Comparison of ENCODE assay signal across 8 cellular contexts in the genomic region with DNA sequence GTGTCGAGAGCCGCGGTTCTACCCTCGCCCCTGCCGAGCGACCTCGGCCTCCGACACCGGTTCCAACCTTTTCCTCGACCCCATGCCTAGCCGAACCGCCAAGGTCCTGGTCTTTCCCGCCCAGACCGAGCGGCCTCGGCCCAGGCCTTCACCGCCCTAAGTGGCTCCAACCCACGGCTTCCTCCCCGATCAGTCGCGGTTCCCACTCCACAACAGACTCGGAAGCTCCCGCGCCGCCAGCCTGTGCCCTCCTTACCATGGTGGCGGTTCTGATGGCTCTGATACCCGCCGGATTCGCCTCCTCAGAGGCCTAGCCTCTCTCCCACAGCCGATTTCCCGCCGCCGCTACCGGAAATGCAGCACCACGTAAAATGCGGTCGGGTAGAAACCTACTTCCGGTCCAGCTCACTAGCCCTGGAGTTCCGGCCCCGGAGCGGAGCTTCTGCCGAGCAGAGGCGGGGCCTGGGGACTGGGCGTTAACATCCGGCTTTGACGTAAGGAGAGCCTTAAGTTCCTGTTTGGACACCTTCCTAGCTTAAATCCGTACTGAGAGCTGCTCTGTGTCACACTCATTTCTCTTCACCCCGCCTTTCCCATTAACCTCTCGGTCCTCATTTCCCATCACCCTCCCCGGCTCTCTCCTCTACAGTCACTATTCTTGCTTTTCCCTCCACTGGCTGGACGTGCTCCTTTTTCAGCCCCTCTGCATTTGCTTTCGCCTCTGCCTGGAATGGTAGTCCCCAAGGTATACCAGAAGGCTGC. TPM values are rescaled to one million over a fixed set of nuclear protein-coding genes. Genes with fewer than 3 reads are reported as not detected.
A peak's percentile ranks its signal among the peaks of the same experiment; 100 is the strongest.
DNase-seq lines count a peak whose midpoint lies in the region; ATAC-seq and TF ChIP-seq lines count a peak whose summit lies in the region.

A gene (minus strand): TSS at position 358 of the 762 bp plus-strand sequence. CDS start 99 bp downstream, at position 259.

- H3K4me1 Mint-ChIP-seq in activated CD8-positive, alpha-beta memory T cell treated with anti-CD3 and anti-CD28 coated beads, Interleukin-2, amount 10 ng/mL, durations not matched to agents 7 days and 5 days = peaks cover 54% of the 10 kb centered on the region
- peaks cover 17% of the 10 kb centered on the region for H3K4me1 Mint-ChIP-seq in endodermal cell

- ATAC-seq in GM21381 (IDR thresholded peaks at IDR 0.05; ENCODE audit: unreplicated experiment) = peak; percentile 96
- peak; percentile 95 for ATAC-seq in activated CD8-positive, alpha-beta memory T cell treated with anti-CD3 and anti-CD28 coated beads, Interleukin-2, amount 10 ng/mL, durations not matched to agents 7 days and 5 days

- no peak within 1 kb of the TSS for H4K5ac ChIP-seq in mesendoderm (ENCODE audit: low read length)

- H3K27me3 Mint-ChIP-seq in activated CD8-positive, alpha-beta memory T cell treated with anti-CD3 and anti-CD28 coated beads, Interleukin-2, amount 10 ng/mL, durations not matched to agents 7 days and 5 days = no peaks in the 10 kb centered on the region
- peaks cover 8% of the 10 kb centered on the region for H3K27me3 Mint-ChIP-seq in endodermal cell (ENCODE audit: insufficient read depth)

- CTCF ChIA-PET in activated CD8-positive, alpha-beta memory T cell treated with anti-CD3 and anti-CD28 coated beads, Interleukin-2, amount 10 ng/mL, durations not matched to agents 7 days and 5 days (lab: Charles Lee) = interaction anchor here (0.8 to 5.1 kb wide), 8 partner anchors 19 to 402 kb away, joined by 3 to 39 read pairs (median 6); a partner anchor contains a TSS

- H3K79me1 ChIP-seq in mesendoderm (ENCODE audit: low read length) = peaks cover 8% of the 10 kb centered on the region

- H3K56ac ChIP-seq in mesendoderm (ENCODE audit: low read length) = peak within 1 kb of the TSS; percentile 97

- peak within 1 kb of the TSS; percentile 67 for H3K23ac ChIP-seq in mesendoderm (ENCODE audit: low read length)

- H3K4me3 Mint-ChIP-seq in activated CD8-positive, alpha-beta memory T cell treated with anti-CD3 and anti-CD28 coated beads, Interleukin-2, amount 10 ng/mL, durations not matched to agents 7 days and 5 days = peak within 1 kb of the TSS; percentile 100
- peak within 1 kb of the TSS; percentile 94 for H3K4me3 Mint-ChIP-seq in endodermal cell

- H3K4me1 ChIP-seq in NT2/D1 (ENCODE audit: insufficient read depth, insufficient read length) (peaks cover 3% of the 10 kb centered on the region), endodermal cell (ENCODE audit: control insufficient read depth, insufficient read depth, low read length) (no peaks in the 10 kb centered on the region), mesendoderm (ENCODE audit: control insufficient read depth, low read depth, low read length) (peaks cover 2% of the 10 kb centered on the region)

- H2BK120ac ChIP-seq in mesendoderm (ENCODE audit: low read depth, low read length) = no peak within 1 kb of the TSS

- H3K9me3 Mint-ChIP-seq in activated CD8-positive, alpha-beta memory T cell treated with anti-CD3 and anti-CD28 coated beads, Interleukin-2, amount 10 ng/mL, durations not matched to agents 7 days and 5 days (ENCODE audit: low read depth) = no peaks in the 10 kb centered on the region
- no peaks in the 10 kb centered on the region for H3K9me3 Mint-ChIP-seq in endodermal cell

- peak within 1 kb of the TSS; percentile 40 for H4K8ac ChIP-seq in mesendoderm (ENCODE audit: low read depth, low read length)

- H3K27me3 ChIP-seq in NT2/D1 (ENCODE audit: insufficient read depth, insufficient read length) (no peaks in the 10 kb centered on the region), endodermal cell (ENCODE audit: control insufficient read depth, insufficient read depth, low read length, poor library complexity, severe bottlenecking) (no peaks in the 10 kb centered on the region), mesendoderm (ENCODE audit: insufficient read depth, low read length, poor library complexity) (no peaks in the 10 kb centered on the region)

- peak within 1 kb of the TSS; percentile 51 for H3K18ac ChIP-seq in mesendoderm (ENCODE audit: low read length)

- peaks cover 45% of the 10 kb centered on the region for H3K79me2 ChIP-seq in mesendoderm (ENCODE audit: control insufficient read depth, insufficient read depth, low read length)

- H3K4me3 ChIP-seq in NT2/D1 (ENCODE audit: insufficient read length, low read depth) (peak within 1 kb of the TSS; percentile 97), endodermal cell (ENCODE audit: low read length) (peak within 1 kb of the TSS; percentile 99), mesendoderm (ENCODE audit: low read length) (peak within 1 kb of the TSS; percentile 97)

- no peak for TF ChIP-seq CTCF in endodermal cell (conservative IDR thresholded peaks at IDR 0.05)

- peak within 1 kb of the TSS; percentile 57 for H3K4me2 ChIP-seq in mesendoderm (ENCODE audit: low read length)

- H2BK15ac ChIP-seq in mesendoderm (replicated peaks; ENCODE audit: low read depth) = no peak within 1 kb of the TSS

- DNase-seq in COR-L47 (lab: John Stamatoyannopoulos, UW) = peak; percentile 99
- DNase-seq in HUDEP-2 (lab: John Stamatoyannopoulos, UW; ENCODE audit: unreplicated experiment in 76 of 76) = peak; percentile 45 to 98 (median 93)
- peak; percentile 99 for DNase-seq in NT2/D1 (ENCODE audit: low read depth, low spot score)
- DNase-seq in activated CD8-positive, alpha-beta memory T cell treated with anti-CD3 and anti-CD28 coated beads, Interleukin-2, amount 10 ng/mL, durations not matched to agents 7 days and 5 days = peak; percentile 99
- peak; percentile 98 for DNase-seq in endodermal cell
- DNase-seq in mesendoderm = peak; percentile 99
- peak; percentile 94 for DNase-seq in stimulated activated CD8-positive, alpha-beta memory T cell treated with anti-CD3 and anti-CD28 coated beads, Interleukin-15, amount 100 ng/mL, for 1 hour (ENCODE audit: low read depth)

- H3K9me3 ChIP-seq in NT2/D1 (ENCODE audit: insufficient read depth, low read length) (no peaks in the 10 kb centered on the region), endodermal cell (ENCODE audit: control insufficient read depth, low read length) (no peaks in the 10 kb centered on the region)

- peak within 1 kb of the TSS; percentile 99 for H3K9ac ChIP-seq in NT2/D1 (ENCODE audit: insufficient read length, low read depth)
- peak within 1 kb of the TSS; percentile 96 for H3K9ac ChIP-seq in endodermal cell (ENCODE audit: extremely low read depth, low read length, poor library complexity, severe bottlenecking)
- H3K9ac ChIP-seq in mesendoderm (ENCODE audit: low read length) = peak within 1 kb of the TSS; percentile 99

- peak within 1 kb of the TSS; percentile 97 for H3K4ac ChIP-seq in mesendoderm (ENCODE audit: low read depth, low read length)

- H3K27ac Mint-ChIP-seq in activated CD8-positive, alpha-beta memory T cell treated with anti-CD3 and anti-CD28 coated beads, Interleukin-2, amount 10 ng/mL, durations not matched to agents 7 days and 5 days = peak within 1 kb of the TSS; percentile 99
- peak within 1 kb of the TSS; percentile 99 for H3K27ac Mint-ChIP-seq in endodermal cell

- H3K27ac ChIP-seq in endodermal cell (ENCODE audit: low read depth, low read length) = peak within 1 kb of the TSS; percentile 94
- H3K27ac ChIP-seq in mesendoderm (ENCODE audit: low read depth, low read length) = peak within 1 kb of the TSS; percentile 82

- H3K36me3 Mint-ChIP-seq in activated CD8-positive, alpha-beta memory T cell treated with anti-CD3 and anti-CD28 coated beads, Interleukin-2, amount 10 ng/mL, durations not matched to agents 7 days and 5 days = peaks cover 41% of the 10 kb centered on the region
- H3K36me3 Mint-ChIP-seq in endodermal cell (ENCODE audit: low read depth) = peaks cover 39% of the 10 kb centered on the region

- H2BK5ac ChIP-seq in mesendoderm (ENCODE audit: low read length) = peak within 1 kb of the TSS; percentile 90

- H3K36me3 ChIP-seq in NT2/D1 (ENCODE audit: insufficient read depth, insufficient read length, low read length) = peaks cover 40% of the 10 kb centered on the region
- peaks cover 37% of the 10 kb centered on the region for H3K36me3 ChIP-seq in endodermal cell (ENCODE audit: control insufficient read depth, insufficient read depth, low read length)
- peaks cover 7% of the 10 kb centered on the region for H3K36me3 ChIP-seq in mesendoderm (ENCODE audit: control insufficient read depth, insufficient read depth, low read length)

- WGBS in endodermal cell (ENCODE audit: insufficient coverage in 1 of 2, insufficient read length in 1 of 2), 2 experiments = 0 to 1% methylated on average over 37 to 52 of the region's 52 CpGs
- whole genome bisulfite sequencing in mesendoderm (ENCODE audit: extremely low coverage, insufficient coverage, low lambda C conversion rate) = no CpG with 5 or more reads among the region's 52 CpGs

- H2AK5ac ChIP-seq in mesendoderm (ENCODE audit: low read length) = peak within 1 kb of the TSS; percentile 67

RNA-seq across cellular contexts. Expression of the gene that starts here (rescaled TPM):
- total RNA-seq in activated CD8-positive, alpha-beta memory T cell treated with anti-CD3 and anti-CD28 coated beads, Interleukin-2, amount 10 ng/mL, durations not matched to agents 7 days and 5 days = 100 to 1,000 TPM; 335 to 391 TPM
- 100 to 1,000 TPM; 277 to 310 TPM for total RNA-seq in endodermal cell
- 339 TPM for polyA plus RNA-seq in endodermal cell (2013, experiment 1 of 2)
- polyA plus RNA-seq in endodermal cell (2013, experiment 2 of 2) = 323 TPM
- polyA plus RNA-seq in mesendoderm (2013, experiment 1 of 2) = 487 TPM
- polyA plus RNA-seq in mesendoderm (2013, experiment 2 of 2) = 482 TPM

Comparison
In these comparisons a context has a peak if more than half of its experiments do, and no peak if none do; other contexts are left out.
1. Peak in every context shown above with its lines: DNase-seq, ATAC-seq, H3K4me3 ChIP-seq and H3K27ac ChIP-seq.